ENCODE assay signal across 1 cellular context in the genomic region with DNA sequence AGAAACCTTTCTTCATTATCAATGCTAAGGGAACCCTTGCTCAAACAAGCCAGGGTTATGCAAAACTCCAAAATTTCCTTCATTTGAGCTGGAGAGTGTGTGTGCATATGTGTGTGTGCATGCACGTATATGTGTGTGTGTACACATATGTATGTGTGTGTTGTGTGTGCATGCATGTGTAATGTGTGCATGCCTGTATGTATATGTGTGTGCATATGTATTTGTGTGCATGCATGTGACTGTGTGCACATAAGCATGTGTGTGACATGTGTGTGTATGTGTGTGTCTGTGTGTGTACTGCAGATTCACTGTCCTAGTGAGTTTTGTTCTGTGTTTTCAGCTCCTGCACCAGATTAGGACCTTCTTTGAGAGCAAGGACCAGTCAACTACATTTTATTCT.
TF ChIP-seq lines count a peak whose summit lies in the region.

No MANE protein-coding gene starts in this region.

TF ChIP-seq in HEK293, 187 proteins besides CTCF, POLR2A, EP300 and RAD21:
- TF ChIP-seq, protein P1, sequence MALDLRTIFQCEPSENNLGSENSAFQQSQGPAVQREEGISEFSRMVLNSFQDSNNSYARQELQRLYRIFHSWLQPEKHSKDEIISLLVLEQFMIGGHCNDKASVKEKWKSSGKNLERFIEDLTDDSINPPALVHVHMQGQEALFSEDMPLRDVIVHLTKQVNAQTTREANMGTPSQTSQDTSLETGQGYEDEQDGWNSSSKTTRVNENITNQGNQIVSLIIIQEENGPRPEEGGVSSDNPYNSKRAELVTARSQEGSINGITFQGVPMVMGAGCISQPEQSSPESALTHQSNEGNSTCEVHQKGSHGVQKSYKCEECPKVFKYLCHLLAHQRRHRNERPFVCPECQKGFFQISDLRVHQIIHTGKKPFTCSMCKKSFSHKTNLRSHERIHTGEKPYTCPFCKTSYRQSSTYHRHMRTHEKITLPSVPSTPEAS (tag by site-specific recombination; IDR thresholded peaks at IDR 0.05), result peak; percentile 80
- no peak for TF ChIP-seq ZNF112 (tag by site-specific recombination; IDR thresholded peaks at IDR 0.05)
TF ChIP-seq in HEK293: peak in this region for 1.
